ENCODE assay signal across 25 cellular contexts in genomic region chr17:58271532-58271931, GRCh38. TPM values are rescaled to one million over a fixed set of nuclear protein-coding genes. Genes with fewer than 3 reads are reported as not detected.
"Had no signal": no experiment of that assay in that cellular context is flagged by ENCODE, and none has a peak within 500 bp of the region (broad histone marks: within the 10 kb centered on the region; RNA-seq: fewer than 3 reads in every experiment).

No MANE protein-coding gene starts in this region.

- H3K27ac ChIP-seq: VCaP had no signal

- H3K4me1 Mint-ChIP-seq: brain; central memory CD8-positive, alpha-beta T cell; T-helper 17 cell had no signal

- ATAC-seq: activated CD8-positive, alpha-beta T cell treated with anti-CD3 and anti-CD28 coated beads for 36 hours; activated T-helper 17 cell treated with anti-CD3 and anti-CD28 coated beads, Interleukin-2, amount 50 U/mL, for 72 hours; K562; PC-3; T-helper 17 cell had no signal

- DNase-seq: activated CD4-positive, CD25-positive, alpha-beta regulatory T cell; activated CD8-positive, alpha-beta T cell treated with anti-CD3 and anti-CD28 coated beads for 36 hours; activated gamma-delta T cell; activated naive CD4-positive, alpha-beta T cell treated with anti-CD3 and anti-CD28 coated beads for 36 hours; activated T-cell treated with anti-CD3 and anti-CD28 coated beads for 4 hours; amygdala; Karpas-422; MM.1S; NCI-H1105 treated with DMSO at 0.1 percent for 48 hours; NCI-H1436 treated with DMSO at 0.1 percent for 48 hours; NCI-H187; NCI-H2081; NCI-H510A treated with DMSO at 0.1 percent for 48 hours; PC-3; SHP77 treated with DMSO at 0.1 percent for 48 hours; T-helper 17 cell; T-helper 9 cell had no signal

- H3K27ac Mint-ChIP-seq: activated CD8-positive, alpha-beta T cell treated with anti-CD3 and anti-CD28 coated beads for 36 hours; activated naive CD4-positive, alpha-beta T cell treated with anti-CD3 and anti-CD28 coated beads for 36 hours; activated naive CD8-positive, alpha-beta T cell; activated T-helper 17 cell treated with anti-CD3 and anti-CD28 coated beads, Interleukin-2, amount 50 U/mL, for 72 hours; brain; T-helper 17 cell had no signal

- H3K9me3 Mint-ChIP-seq: activated CD8-positive, alpha-beta T cell treated with anti-CD3 and anti-CD28 coated beads for 36 hours; activated naive CD4-positive, alpha-beta T cell treated with anti-CD3 and anti-CD28 coated beads for 36 hours; activated T-helper 17 cell treated with anti-CD3 and anti-CD28 coated beads, Interleukin-2, amount 50 U/mL, for 72 hours; central memory CD8-positive, alpha-beta T cell had no signal

- H3K4me3 Mint-ChIP-seq: activated CD8-positive, alpha-beta T cell treated with anti-CD3 and anti-CD28 coated beads for 36 hours; activated naive CD4-positive, alpha-beta T cell treated with anti-CD3 and anti-CD28 coated beads for 36 hours; activated naive CD8-positive, alpha-beta T cell; brain; central memory CD8-positive, alpha-beta T cell; T-helper 17 cell had no signal

- H3K4me3 ChIP-seq: K562 had no signal

- H3K36me3 Mint-ChIP-seq: activated naive CD8-positive, alpha-beta T cell; brain had no signal

RNA-seq across cellular contexts. Expression of gene MPO, which starts 9.2 kb away (rescaled TPM):
- total RNA-seq: activated CD8-positive, alpha-beta T cell treated with anti-CD3 and anti-CD28 coated beads for 36 hours; activated naive CD4-positive, alpha-beta T cell treated with anti-CD3 and anti-CD28 coated beads for 36 hours; astrocyte; PC-3; SK-MEL-5 had no signal

RNA-seq across cellular contexts. Expression of gene LPO, which starts 33.1 kb away (rescaled TPM):
- total RNA-seq: activated CD8-positive, alpha-beta T cell treated with anti-CD3 and anti-CD28 coated beads for 36 hours; activated naive CD4-positive, alpha-beta T cell treated with anti-CD3 and anti-CD28 coated beads for 36 hours; astrocyte; PC-3; SK-MEL-5 had no signal

RNA-seq across cellular contexts. Expression of gene TSPOAP1, which starts 57.1 kb away (rescaled TPM):
- total RNA-seq: SK-MEL-5 had no signal
